15 cellular contexts compared by ENCODE assay signal in genomic region chr11:100892886-100893285, GRCh38.
DNase-seq lines count a peak whose midpoint lies in the region; ATAC-seq and TF ChIP-seq lines count a peak whose summit lies in the region.
"Had no signal": no experiment of that assay in that cellular context is flagged by ENCODE, and none has a peak within 500 bp of the region (broad histone marks: within the 10 kb centered on the region; RNA-seq: fewer than 3 reads in every experiment).

No MANE protein-coding gene starts in this region.

- intact Hi-C loops in mammary epithelial cell (cut with micrococcal nuclease) (no loop called here), breast epithelium (cut with DNase I; ENCODE audit: low total_unique reads) (no loop called here), PC-3 (cut with micrococcal nuclease) (no loop called here)

- CTCF ChIA-PET in mammary epithelial cell (lab: Charles Lee; ENCODE audit: low non-redundant PET) (no interaction called here), PC-3 (lab: Charles Lee) (no interaction called here)

- H3K9ac ChIP-seq in mammary epithelial cell (ENCODE audit: insufficient read depth, low read length) (no peak overlapping the region), PC-3 (ENCODE audit: low read length) (no peak overlapping the region)
- H3K9ac ChIP-seq: BLaER1 had no signal

- 76% methylated on average over 1 of the region's 1 CpG for WGBS in mammary epithelial cell (ENCODE audit: low coverage, missing lambda C conversion rate)

- H3K4me1 ChIP-seq in mammary epithelial cell (ENCODE audit: insufficient read depth, low read length) (peaks cover 2% of the 10 kb centered on the region), breast epithelium (no peaks in the 10 kb centered on the region), PC-3 (ENCODE audit: insufficient read depth, low read length) (peaks cover 7% of the 10 kb centered on the region), foreskin keratinocyte (no peaks in the 10 kb centered on the region)
- H3K4me1 ChIP-seq: BLaER1 had no signal

- no peaks in the 10 kb centered on the region for H3K36me3 Mint-ChIP-seq in osteocyte (ENCODE audit: unreplicated experiment)

- ATAC-seq in PC-3: peak; percentile 83
- peak; percentile 67 for ATAC-seq in foreskin keratinocyte
- ATAC-seq: GM12878 had no signal

- POLR2A ChIA-PET in PC-3 (lab: Charles Lee; ENCODE audit: unreplicated experiment): no interaction called here

- H3K4me1 Mint-ChIP-seq in osteocyte (ENCODE audit: unreplicated experiment): peaks cover 27% of the 10 kb centered on the region

- DNase-seq in mammary epithelial cell (peak; percentile 52), breast epithelium (ENCODE audit: low spot score in 2 of 2) (no peak), PC-3 (peak; percentile 82), foreskin keratinocyte (peak in 1 of 2 donors; percentile 45), osteocyte (ENCODE audit: extremely low spot score, unreplicated experiment) (no peak), AG08395 (ENCODE audit: low spot score) (no peak), dermis blood vessel endothelial cell (no peak), NCI-H1417 (lab: John Stamatoyannopoulos, UW) (no peak)
- DNase-seq: AML-193, DMS53, GOT3, H9 had no signal

- no peaks in the 10 kb centered on the region for H3K9me2 ChIP-seq in PC-3 (replicated peaks; ENCODE audit: low read length)

- H3K27me3 ChIP-seq in mammary epithelial cell (ENCODE audit: insufficient read depth, low read length): no peaks in the 10 kb centered on the region
- no peaks in the 10 kb centered on the region for H3K27me3 ChIP-seq in breast epithelium
- H3K27me3 ChIP-seq in PC-3 (ENCODE audit: low read length): no peaks in the 10 kb centered on the region
- H3K27me3 ChIP-seq in foreskin keratinocyte: no peaks in the 10 kb centered on the region
- H3K27me3 ChIP-seq: BLaER1 had no signal

- no peak overlapping the region for H3K4me3 Mint-ChIP-seq in osteocyte (ENCODE audit: unreplicated experiment)
- H3K4me3 Mint-ChIP-seq: H9 had no signal

- H3K9me3 ChIP-seq in mammary epithelial cell (replicated peaks; ENCODE audit: insufficient read depth, low read length) (no peaks in the 10 kb centered on the region), breast epithelium (no peaks in the 10 kb centered on the region), PC-3 (ENCODE audit: low read length) (no peaks in the 10 kb centered on the region)
- H3K9me3 ChIP-seq: BLaER1 had no signal

- H3K79me2 ChIP-seq in mammary epithelial cell (ENCODE audit: insufficient read depth, low read length): no peaks in the 10 kb centered on the region
- H3K79me2 ChIP-seq in PC-3 (ENCODE audit: low read length): no peaks in the 10 kb centered on the region

- no peak for TF ChIP-seq POLR2A in breast epithelium (IDR thresholded peaks at IDR 0.05)

- BruUV-seq in mammary epithelial cell (replicated peaks; lab: Mats Ljungman, UMichigan) (no TSS peak), PC-3 (replicated peaks; lab: Mats Ljungman, UMichigan) (no TSS peak)

- H2AFZ ChIP-seq in mammary epithelial cell (ENCODE audit: low read depth, low read length) (no peak overlapping the region), PC-3 (ENCODE audit: low read length) (no peak overlapping the region)

- TF ChIP-seq CTCF in mammary epithelial cell (conservative IDR thresholded peaks at IDR 0.05 in 1 of 2, IDR thresholded peaks at IDR 0.05 in 1 of 2; ENCODE audit: extremely low read depth in 1 of 2, insufficient read depth in 1 of 2, low read depth in 1 of 2, low read length in 2 of 2): no peak
- no peak for TF ChIP-seq CTCF in breast epithelium (IDR thresholded peaks at IDR 0.05)
- no peak for TF ChIP-seq CTCF in PC-3 (conservative IDR thresholded peaks at IDR 0.05; ENCODE audit: low read depth, low read length)
- no peak for TF ChIP-seq CTCF in foreskin keratinocyte (conservative IDR thresholded peaks at IDR 0.05)
- TF ChIP-seq CTCF in osteocyte (IDR thresholded peaks at IDR 0.05): no peak

- dilution Hi-C loops in mammary epithelial cell (cut with HindIII; ENCODE audit: low sequenced_read_pairs): no loop called here

- H3K4me2 ChIP-seq in mammary epithelial cell (ENCODE audit: insufficient read depth, low read depth, low read length) (no peak overlapping the region), PC-3 (ENCODE audit: low read length) (no peak overlapping the region)
- H3K4me2 ChIP-seq: BLaER1 had no signal

- no peak overlapping the region for H3K27ac ChIP-seq in mammary epithelial cell (ENCODE audit: insufficient read depth, low read depth, low read length)
- no peak overlapping the region for H3K27ac ChIP-seq in breast epithelium
- H3K27ac ChIP-seq in PC-3 (ENCODE audit: low read length): no peak overlapping the region
- no peak overlapping the region for H3K27ac ChIP-seq in foreskin keratinocyte
- H3K27ac ChIP-seq: 22Rv1, BLaER1 had no signal

- no peaks in the 10 kb centered on the region for H3K9me3 Mint-ChIP-seq in osteocyte (ENCODE audit: unreplicated experiment)
- H3K9me3 Mint-ChIP-seq: H9 had no signal

- H3K4me3 ChIP-seq in mammary epithelial cell (replicated peaks in 1 of 3; ENCODE audit: insufficient read depth in 1 of 3, low read depth in 2 of 3, low read length in 3 of 3) (no peak overlapping the region), breast epithelium (no peak overlapping the region), PC-3 (ENCODE audit: low read length) (no peak overlapping the region)
- H3K4me3 ChIP-seq: BLaER1, GM12878 had no signal

- in situ Hi-C loops in mammary epithelial cell (cut with MboI; ENCODE audit: low sequenced_read_pairs in 2 of 2): no loop called here

- H3K27ac Mint-ChIP-seq in osteocyte (ENCODE audit: unreplicated experiment): peak overlapping the region; percentile 32
- H3K27ac Mint-ChIP-seq: H9 had no signal

- H4K20me1 ChIP-seq in mammary epithelial cell (ENCODE audit: insufficient read depth, low read length): no peaks in the 10 kb centered on the region
- H4K20me1 ChIP-seq in PC-3 (ENCODE audit: low read length): no peaks in the 10 kb centered on the region
- H4K20me1 ChIP-seq: BLaER1 had no signal

- no peaks in the 10 kb centered on the region for H3F3A ChIP-seq in PC-3 (ENCODE audit: low read length, unreplicated experiment)

- no peaks in the 10 kb centered on the region for H3K27me3 Mint-ChIP-seq in osteocyte (ENCODE audit: unreplicated experiment)

- H3K36me3 ChIP-seq in mammary epithelial cell (ENCODE audit: insufficient read depth, low read length) (no peaks in the 10 kb centered on the region), breast epithelium (no peaks in the 10 kb centered on the region), PC-3 (ENCODE audit: low read depth, low read length) (no peaks in the 10 kb centered on the region)
- H3K36me3 ChIP-seq: BLaER1 had no signal

Comparison
In these comparisons a context has a peak if more than half of its experiments do, and no peak if none do; other contexts are left out.
1. DNase-seq: peak in mammary epithelial cell (single experiment) and PC-3 (single experiment); none in breast epithelium (0 of 2), osteocyte (single experiment), AG08395 (single experiment), dermis blood vessel endothelial cell (single experiment) and NCI-H1417 (0 of 3).